Comparison of ENCODE assay signal across 8 cellular contexts in the genomic region with DNA sequence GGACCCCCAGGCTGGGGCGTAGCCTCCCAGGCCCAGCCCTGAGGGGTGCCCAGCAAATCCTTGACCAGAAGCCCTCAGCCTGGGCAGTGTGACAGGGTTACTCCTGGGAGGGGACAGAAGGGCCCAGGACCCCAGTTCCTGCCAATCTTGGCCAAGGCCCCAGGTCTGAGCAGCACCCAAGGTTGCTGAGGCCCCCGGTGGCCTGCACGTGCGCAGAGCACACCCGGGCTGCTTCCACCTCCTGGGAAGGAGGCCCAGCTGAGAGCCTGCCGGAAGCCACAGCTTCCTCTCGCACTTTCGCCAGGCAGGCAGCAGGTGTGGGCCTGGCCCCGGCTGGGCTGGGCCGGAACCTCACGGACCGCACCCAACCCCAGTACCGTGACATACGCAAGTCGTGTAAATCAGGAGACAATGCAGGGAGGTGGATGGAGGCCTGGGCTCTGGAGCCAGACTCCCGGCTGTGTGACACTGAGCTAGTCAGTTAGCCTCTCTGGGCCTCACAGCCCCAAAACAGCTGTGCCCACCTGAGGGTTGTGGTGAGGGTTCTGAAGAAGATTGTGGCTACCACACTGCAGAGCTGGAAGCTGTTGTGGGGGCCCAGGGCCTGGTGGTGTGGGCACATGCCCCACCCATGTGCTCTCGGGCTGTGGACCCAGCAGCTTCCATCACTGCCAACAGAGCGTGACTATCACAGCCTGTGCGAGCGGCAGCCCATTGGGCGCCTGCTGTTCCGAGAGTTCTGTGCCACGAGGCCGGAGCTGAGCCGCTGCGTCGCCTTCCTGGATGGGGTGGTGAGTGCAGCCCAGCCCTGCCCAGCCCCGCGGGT. TPM values are rescaled to one million over a fixed set of nuclear protein-coding genes. Genes with fewer than 3 reads are reported as not detected.
DNase-seq lines count a peak whose midpoint lies in the region; ATAC-seq and TF ChIP-seq lines count a peak whose summit lies in the region.

No MANE protein-coding gene starts in this region.

- H3K79me1 ChIP-seq in mesendoderm (ENCODE audit: low read length): peaks cover 11% of the 10 kb centered on the region

- H3F3A ChIP-seq in Loucy (ENCODE audit: low read depth) (no peaks in the 10 kb centered on the region), GM23248 (ENCODE audit: insufficient read depth) (no peaks in the 10 kb centered on the region)

- H3K18ac ChIP-seq in mesendoderm (ENCODE audit: low read length): no peak overlapping the region

- no peak overlapping the region for H3K4ac ChIP-seq in mesendoderm (ENCODE audit: low read depth, low read length)

- H3K36me3 ChIP-seq in Loucy (ENCODE audit: insufficient read depth, low read length) (peaks cover 36% of the 10 kb centered on the region; the same call in 1 of the 2 replicates), mucosa of descending colon (ENCODE audit: low read depth) (no peaks in the 10 kb centered on the region), GM23248 (ENCODE audit: low read depth) (no peaks in the 10 kb centered on the region), mesendoderm (ENCODE audit: control insufficient read depth, insufficient read depth, low read length) (no peaks in the 10 kb centered on the region)

- H3K4me1 ChIP-seq in Loucy (ENCODE audit: insufficient read depth, low read length, poor library complexity, severe bottlenecking) (peaks cover 46% of the 10 kb centered on the region), mucosa of descending colon (ENCODE audit: low read depth) (peaks cover 25% of the 10 kb centered on the region), GM23248 (ENCODE audit: insufficient read depth) (peaks cover 10% of the 10 kb centered on the region), mesendoderm (ENCODE audit: control insufficient read depth, low read depth, low read length) (peaks cover 3% of the 10 kb centered on the region)

- H3K4me2 ChIP-seq in Loucy (ENCODE audit: low read depth, low read length, poor library complexity, severe bottlenecking): peak overlapping the region; percentile 99
- no peak overlapping the region for H3K4me2 ChIP-seq in GM23248 (ENCODE audit: unreplicated experiment)
- no peak overlapping the region for H3K4me2 ChIP-seq in mesendoderm (ENCODE audit: low read length)

- H3K27ac ChIP-seq in GM23248 (no peak overlapping the region), mesendoderm (ENCODE audit: low read depth, low read length) (no peak overlapping the region)

- no peak overlapping the region for H2AK5ac ChIP-seq in mesendoderm (ENCODE audit: low read length)

- no peaks in the 10 kb centered on the region for H3K9me3 ChIP-seq in Loucy (ENCODE audit: insufficient read depth, low read depth, low read length)
- H3K9me3 ChIP-seq in mucosa of descending colon: no peaks in the 10 kb centered on the region
- H3K9me3 ChIP-seq in GM23248 (ENCODE audit: low read depth): no peaks in the 10 kb centered on the region

- H2AFZ ChIP-seq in Loucy (ENCODE audit: low read length) (no peak overlapping the region), GM23248 (no peak overlapping the region)

- H4K20me1 ChIP-seq in Loucy (ENCODE audit: insufficient read depth, low read length, poor library complexity, severe bottlenecking): peaks cover 19% of the 10 kb centered on the region
- H4K20me1 ChIP-seq in GM23248 (ENCODE audit: insufficient read depth): no peaks in the 10 kb centered on the region

- no peak overlapping the region for H4K8ac ChIP-seq in mesendoderm (ENCODE audit: low read depth, low read length)

- no peak overlapping the region for H4K5ac ChIP-seq in mesendoderm (ENCODE audit: low read length)

- no peak overlapping the region for H3K56ac ChIP-seq in mesendoderm (ENCODE audit: low read length)

- TF ChIP-seq CTCF in Loucy (conservative IDR thresholded peaks at IDR 0.05; ENCODE audit: low read length) (no peak), mucosa of descending colon (IDR thresholded peaks at IDR 0.05) (no peak)

- in situ Hi-C loops in G401 (cut with HindIII; ENCODE audit: low sequenced_read_pairs): no loop called here
- in situ Hi-C loops in GM23248 (cut with MboI): no loop called here

- H3K4me3 ChIP-seq in Loucy (ENCODE audit: low read length, poor library complexity, severe bottlenecking): peak overlapping the region; percentile 95
- no peak overlapping the region for H3K4me3 ChIP-seq in mucosa of descending colon
- no peak overlapping the region for H3K4me3 ChIP-seq in GM23248
- no peak overlapping the region for H3K4me3 ChIP-seq in mesendoderm (ENCODE audit: low read length)

- H3K23ac ChIP-seq in mesendoderm (ENCODE audit: low read length): no peak overlapping the region

- H3K27me3 ChIP-seq in Loucy (ENCODE audit: insufficient read depth, low read length, poor library complexity, severe bottlenecking): no peaks in the 10 kb centered on the region
- H3K27me3 ChIP-seq in GM23248 (replicated peaks; ENCODE audit: insufficient read depth): no peaks in the 10 kb centered on the region
- H3K27me3 ChIP-seq in mesendoderm (ENCODE audit: insufficient read depth, low read length, poor library complexity): no peaks in the 10 kb centered on the region

- H3K79me2 ChIP-seq in Loucy (ENCODE audit: insufficient read depth, low read length): peaks cover 63% of the 10 kb centered on the region
- peaks cover 28% of the 10 kb centered on the region for H3K79me2 ChIP-seq in GM23248 (ENCODE audit: insufficient read depth)
- H3K79me2 ChIP-seq in mesendoderm (ENCODE audit: control insufficient read depth, insufficient read depth, low read length): peaks cover 5% of the 10 kb centered on the region

- intact Hi-C loops in mucosa of descending colon (cut with DNase I, micrococcal nuclease): no loop called here

- H2BK5ac ChIP-seq in mesendoderm (ENCODE audit: low read length): no peak overlapping the region

- WGBS in GM23248 (ENCODE audit: low coverage in 1 of 2, low lambda C conversion rate in 2 of 2, missing lambda C conversion rate in 2 of 2), 2 experiments: 94 to 97% methylated on average over 25 to 27 of the region's 29 CpGs
- no CpG with 5 or more reads among the region's 29 CpGs for WGBS in mesendoderm (ENCODE audit: extremely low coverage, insufficient coverage, low lambda C conversion rate)

- H2BK120ac ChIP-seq in mesendoderm (ENCODE audit: low read depth, low read length): no peak overlapping the region

- H2BK15ac ChIP-seq in mesendoderm (replicated peaks; ENCODE audit: low read depth): no peak overlapping the region

- H3K9ac ChIP-seq in Loucy (ENCODE audit: low read depth, low read length, poor library complexity, severe bottlenecking): peak overlapping the region; percentile 97
- no peak overlapping the region for H3K9ac ChIP-seq in GM23248
- no peak overlapping the region for H3K9ac ChIP-seq in mesendoderm (ENCODE audit: low read length)

- DNase-seq in G401 (ENCODE audit: low spot score): peak; percentile 72
- peak; percentile 48 for DNase-seq in activated T-helper 9 cell treated with anti-CD3 and anti-CD28 coated beads, Interleukin-2, amount 50 U/mL, for 16 hours (ENCODE audit: low read depth)
- peak; percentile 63 to 93 (median 76) for DNase-seq in mucosa of descending colon
- no peak for DNase-seq in SW 1271 (lab: John Stamatoyannopoulos, UW)
- no peak for DNase-seq in GM23248
- no peak for DNase-seq in mesendoderm

- ATAC-seq in GM21529 (IDR thresholded peaks at IDR 0.05; ENCODE audit: unreplicated experiment) (peak; percentile 48), mucosa of descending colon (peak; percentile 57)

- H3K9me2 ChIP-seq in Loucy (replicated peaks; ENCODE audit: low read depth, low read length) (no peaks in the 10 kb centered on the region), GM23248 (ENCODE audit: insufficient read depth) (no peaks in the 10 kb centered on the region)

RNA-seq across cellular contexts. Expression of a gene that starts 5.1 kb away (rescaled TPM):
- 58.6 and 62.3 TPM in 2 replicates for total RNA-seq in G401 (2014; rRNA removed; shearing (Covaris generic))
- total RNA-seq in mucosa of descending colon: 10 to 100 TPM; 38.4 to 48.1 (median 46.7) TPM
- total RNA-seq in GM23248 (2014; rRNA removed; shearing (Covaris generic)): 17.3 and 30.4 TPM in 2 replicates
- polyA plus RNA-seq in GM23248 (2016; fragmentation: Nextera tagmentation; extraction: Ambion mirVana): 7.7 and 13.5 TPM in 2 replicates
- 20.9 TPM for polyA plus RNA-seq in mesendoderm (2013, experiment 1 of 2)
- polyA plus RNA-seq in mesendoderm (2013, experiment 2 of 2): 21.1 TPM

RNA-seq across cellular contexts. Expression of a gene that starts 15.1 kb away (rescaled TPM):
- total RNA-seq in G401 (2014; rRNA removed; shearing (Covaris generic)): 19.5 and 30.8 TPM in 2 replicates
- total RNA-seq in mucosa of descending colon: 1 to 10 TPM; 1.1 to 1.2 (median 1.2) TPM
- total RNA-seq in GM23248 (2014; rRNA removed; shearing (Covaris generic)): 23.9 and 24.8 TPM in 2 replicates
- polyA plus RNA-seq in GM23248 (2016; fragmentation: Nextera tagmentation; extraction: Ambion mirVana): 10.5 and 11.1 TPM in 2 replicates
- 2.6 TPM for polyA plus RNA-seq in mesendoderm (2013, experiment 1 of 2)
- polyA plus RNA-seq in mesendoderm (2013, experiment 2 of 2): 2.9 TPM

RNA-seq across cellular contexts. Expression of a gene that starts 22.2 kb away (rescaled TPM):
- 3.1 and 11.4 TPM in 2 replicates for total RNA-seq in G401 (2014; rRNA removed; shearing (Covaris generic))
- 1 to 10 TPM; 3.0 to 9.2 (median 7.0) TPM for total RNA-seq in mucosa of descending colon
- 0.43 and 1.3 TPM in 2 replicates for total RNA-seq in GM23248 (2014; rRNA removed; shearing (Covaris generic))
- 1.2 and 1.8 TPM in 2 replicates for polyA plus RNA-seq in GM23248 (2016; fragmentation: Nextera tagmentation; extraction: Ambion mirVana)
- polyA plus RNA-seq in mesendoderm (2013, experiment 1 of 2): 0.24 TPM
- 0.25 TPM for polyA plus RNA-seq in mesendoderm (2013, experiment 2 of 2)

RNA-seq across cellular contexts. Expression of a gene that starts 31.1 kb away (rescaled TPM):
- not detected in 2 replicates for total RNA-seq in G401 (2014; rRNA removed; shearing (Covaris generic))
- total RNA-seq in mucosa of descending colon: not detected
- total RNA-seq in GM23248 (2014; rRNA removed; shearing (Covaris generic)): not detected in 2 replicates
- polyA plus RNA-seq in GM23248 (2016; fragmentation: Nextera tagmentation; extraction: Ambion mirVana): not detected in 2 replicates
- not detected for polyA plus RNA-seq in mesendoderm (2013, experiment 1 of 2)
- not detected for polyA plus RNA-seq in mesendoderm (2013, experiment 2 of 2)

RNA-seq across cellular contexts. Expression of a gene that starts 41.9 kb away (rescaled TPM):
- total RNA-seq in G401 (2014; rRNA removed; shearing (Covaris generic)): 295 and 370 TPM in 2 replicates
- 10 to 100 TPM; 12.1 to 61.8 (median 17.2) TPM for total RNA-seq in mucosa of descending colon
- total RNA-seq in GM23248 (2014; rRNA removed; shearing (Covaris generic)): 224 and 257 TPM in 2 replicates
- 160 and 163 TPM in 2 replicates for polyA plus RNA-seq in GM23248 (2016; fragmentation: Nextera tagmentation; extraction: Ambion mirVana)
- 305 TPM for polyA plus RNA-seq in mesendoderm (2013, experiment 1 of 2)
- polyA plus RNA-seq in mesendoderm (2013, experiment 2 of 2): 309 TPM

Comparison
In these comparisons a context has a peak if more than half of its experiments do, and no peak if none do; other contexts are left out.
1. DNase-seq: peak in G401 (single experiment), activated T-helper 9 cell treated with anti-CD3 and anti-CD28 coated beads, Interleukin-2, amount 50 U/mL, for 16 hours (single experiment) and mucosa of descending colon (3 of 3); none in SW 1271 (0 of 2), GM23248 (single experiment) and mesendoderm (single experiment).